Comparison of ENCODE assay signal across 1 cellular context in genomic region chr10:80497187-80498038, GRCh38.
TF ChIP-seq lines count a peak whose summit lies in the region.

No MANE protein-coding gene starts in this region.

TF ChIP-seq in H1, 55 proteins besides CTCF, POLR2A, EP300 and RAD21 (continued from another document):
- TF ChIP-seq ATF2 (IDR thresholded peaks at IDR 0.05; ENCODE audit: low read length): no peak
